Comparison of ENCODE assay signal across 13 cellular contexts in genomic region chr7:107230334-107230733, GRCh38.
"Had no signal": no experiment of that assay in that cellular context is flagged by ENCODE, and none has a peak within 500 bp of the region (broad histone marks: within the 10 kb centered on the region; RNA-seq: fewer than 3 reads in every experiment).

No MANE protein-coding gene starts in this region.

- FAIRE-seq: kidney had no signal

- H3K36me3 ChIP-seq: gastrocnemius medialis, ovary had no signal

- H3K27me3 ChIP-seq: esophagus muscularis mucosa, gastrocnemius medialis, heart right ventricle, ovary had no signal

- ATAC-seq: activated CD8-positive, alpha-beta T cell treated with anti-CD3 and anti-CD28 coated beads, Interleukin-2, amount 10 ng/mL, durations not matched to agents 7 days and 5 days; gastrocnemius medialis; heart right ventricle; WTC11 had no signal

- DNase-seq: activated CD4-positive, alpha-beta T cell treated with anti-CD3 and anti-CD28 coated beads for 48 hours; activated CD8-positive, alpha-beta T cell treated with anti-CD3 and anti-CD28 coated beads, Interleukin-2, amount 10 ng/mL, durations not matched to agents 7 days and 5 days; activated naive CD4-positive, alpha-beta T cell treated with anti-CD3 and anti-CD28 coated beads, Interleukin-2, amount 10 ng/mL, durations not matched to agents 7 days and 5 days; cerebellar nuclear complex; endodermal cell; gastrocnemius medialis; heart right ventricle; kidney; ovary; stimulated activated CD4-positive, alpha-beta T cell treated with anti-CD3 and anti-CD28 coated beads, Interleukin-4, amount 100 ng/mL, for 1 hour; stimulated activated CD8-positive, alpha-beta memory T cell treated with anti-CD3 and anti-CD28 coated beads, Interleukin-4, amount 100 ng/mL, for 48 hours had no signal

- H3K4me3 ChIP-seq: esophagus muscularis mucosa, gastrocnemius medialis, heart right ventricle, ovary had no signal
